ENCODE assay signal across 1 cellular context in genomic region chr13:104872153-104872552, GRCh38.
TF ChIP-seq lines count a peak whose summit lies in the region.

No MANE protein-coding gene starts in this region.

TF ChIP-seq in GM23338, 12 proteins besides CTCF, POLR2A, EP300 and RAD21 (continued from another document):
- TF ChIP-seq ZNF331 (CRISPR knock-in tag; IDR thresholded peaks at IDR 0.05; ENCODE audit: low read depth) (no peak), CREB1 (CRISPR knock-in tag; IDR thresholded peaks at IDR 0.05; ENCODE audit: low read depth) (no peak), EZH2phosphoT487 (IDR thresholded peaks at IDR 0.05; ENCODE audit: unreplicated experiment) (no peak)
